ENCODE assay signal across 1 cellular context in genomic region chr9:36141761-36142160, GRCh38.
TF ChIP-seq lines count a peak whose summit lies in the region.

No MANE protein-coding gene starts in this region.

TF ChIP-seq in HepG2, 621 proteins besides CTCF, POLR2A, EP300 and RAD21:
- TF ChIP-seq HDAC2 (CRISPR knock-in tag; IDR thresholded peaks at IDR 0.05) (no peak), ZNF230 (CRISPR knock-in tag; IDR thresholded peaks at IDR 0.05) (no peak)
